9 cellular contexts compared by ENCODE assay signal in genomic region chr22:31872209-31872608, GRCh38.
A peak's percentile ranks its signal among the peaks of the same experiment; 100 is the strongest.
DNase-seq lines count a peak whose midpoint lies in the region; TF ChIP-seq lines count a peak whose summit lies in the region.
"Had no signal": no experiment of that assay in that cellular context is flagged by ENCODE, and none has a peak within 500 bp of the region (broad histone marks: within the 10 kb centered on the region; RNA-seq: fewer than 3 reads in every experiment).

No MANE protein-coding gene starts in this region.

- no peak overlapping the region for H4K8ac ChIP-seq in mesendoderm (ENCODE audit: low read depth, low read length)

- no peak overlapping the region for H3K23ac ChIP-seq in mesendoderm (ENCODE audit: low read length)

- no peak overlapping the region for H2BK15ac ChIP-seq in mesendoderm (replicated peaks; ENCODE audit: low read depth)

- TF ChIP-seq CTCF in GM12874 (IDR thresholded peaks at IDR 0.05; ENCODE audit: insufficient read depth, low read depth, low read length): 0 out of 2 replicates have a peak, but pooled peaks have one; percentile 29

- no peaks in the 10 kb centered on the region for H3K79me2 ChIP-seq in mesendoderm (ENCODE audit: control insufficient read depth, insufficient read depth, low read length)

- H2BK120ac ChIP-seq in mesendoderm (ENCODE audit: low read depth, low read length): no peak overlapping the region

- H3K27me3 ChIP-seq in mesendoderm (ENCODE audit: insufficient read depth, low read length, poor library complexity): no peaks in the 10 kb centered on the region
- H3K27me3 ChIP-seq: right atrium auricular region had no signal

- H3K18ac ChIP-seq in mesendoderm (ENCODE audit: low read length): no peak overlapping the region

- no CpG with 5 or more reads among the region's 4 CpGs for WGBS in mesendoderm (ENCODE audit: extremely low coverage, insufficient coverage, low lambda C conversion rate)

- DNase-seq in NAMALWA (ENCODE audit: low spot score): peak; percentile 35
- peak; percentile 3 for DNase-seq in central memory CD4-positive, alpha-beta T cell
- DNase-seq in mesendoderm: peak; percentile 56
- DNase-seq in AG08395 (ENCODE audit: low spot score): no peak
- DNase-seq in effector CD4-positive, alpha-beta T cell: no peak
- no peak for DNase-seq in stimulated activated CD4-positive, alpha-beta T cell treated with anti-CD3 and anti-CD28 coated beads, Interleukin-2, amount 100 ng/mL, for 48 hours
- DNase-seq: EL had no signal

- no peaks in the 10 kb centered on the region for H3K36me3 ChIP-seq in mesendoderm (ENCODE audit: control insufficient read depth, insufficient read depth, low read length)

- no peak overlapping the region for H3K4ac ChIP-seq in mesendoderm (ENCODE audit: low read depth, low read length)

- no peak overlapping the region for H2AK5ac ChIP-seq in mesendoderm (ENCODE audit: low read length)

- H3K4me3 ChIP-seq in mesendoderm (ENCODE audit: low read length): no peak overlapping the region
- H3K4me3 ChIP-seq: right atrium auricular region had no signal

- no peak overlapping the region for H2BK5ac ChIP-seq in mesendoderm (ENCODE audit: low read length)

- H3K79me1 ChIP-seq in mesendoderm (ENCODE audit: low read length): no peaks in the 10 kb centered on the region

- H3K27ac ChIP-seq in mesendoderm (ENCODE audit: low read depth, low read length): no peak overlapping the region
- H3K27ac ChIP-seq: right atrium auricular region had no signal

- H3K4me1 ChIP-seq in mesendoderm (ENCODE audit: control insufficient read depth, low read depth, low read length): peaks cover 2% of the 10 kb centered on the region
- H3K4me1 ChIP-seq: right atrium auricular region had no signal

- H3K4me2 ChIP-seq in mesendoderm (ENCODE audit: low read length): no peak overlapping the region

- H3K56ac ChIP-seq in mesendoderm (ENCODE audit: low read length): no peak overlapping the region

- no peak overlapping the region for H4K5ac ChIP-seq in mesendoderm (ENCODE audit: low read length)

- H3K9ac ChIP-seq in mesendoderm (ENCODE audit: low read length): no peak overlapping the region

Comparison
In these comparisons a context has a peak if more than half of its experiments do, and no peak if none do; other contexts are left out.
1. DNase-seq: peak in NAMALWA (single experiment), central memory CD4-positive, alpha-beta T cell (single experiment) and mesendoderm (single experiment); none in AG08395 (single experiment), effector CD4-positive, alpha-beta T cell (single experiment) and stimulated activated CD4-positive, alpha-beta T cell treated with anti-CD3 and anti-CD28 coated beads, Interleukin-2, amount 100 ng/mL, for 48 hours (0 of 2).